In the genomic region with DNA sequence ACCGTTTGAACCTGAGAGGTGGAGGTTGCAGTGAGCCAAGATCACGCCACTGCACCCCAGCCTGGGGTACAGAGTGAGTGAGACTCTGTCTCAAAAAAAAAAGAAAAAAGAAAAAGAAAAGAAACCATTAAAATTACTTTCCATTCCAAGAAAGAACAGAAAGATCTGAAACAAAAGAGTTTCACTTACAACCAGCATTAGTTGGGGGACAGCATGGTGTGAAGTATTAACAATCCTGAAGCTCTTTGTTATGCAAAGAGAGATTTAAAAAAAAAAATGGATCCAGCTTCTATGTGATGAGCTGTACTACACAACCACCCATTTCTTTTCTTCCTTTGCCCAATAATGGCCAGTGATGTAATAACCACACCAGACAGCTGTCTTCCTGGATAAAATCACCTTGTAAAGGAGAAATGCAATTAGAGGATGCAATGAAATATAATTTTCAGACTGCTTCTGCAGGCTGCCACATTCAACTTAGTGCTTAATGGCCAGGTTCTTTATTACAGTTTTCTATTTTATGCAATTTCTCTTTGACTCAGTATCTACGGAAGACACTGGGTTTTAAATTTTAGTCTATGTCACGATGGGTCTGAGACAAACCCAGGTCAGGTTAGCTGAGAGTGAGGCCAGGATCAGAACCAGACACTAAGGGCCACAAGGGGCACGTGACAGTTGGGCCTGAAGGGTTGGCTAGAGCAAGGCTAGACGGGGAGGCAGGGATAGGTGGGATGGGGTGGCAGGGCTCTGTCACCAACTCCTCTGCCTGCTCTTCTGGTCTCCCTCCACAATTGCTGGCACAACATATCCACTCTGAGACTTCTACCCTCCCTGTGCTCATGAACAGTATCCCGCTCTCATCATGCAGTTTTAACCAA, we compare ENCODE assay signal across 1 cellular context.
A peak's percentile ranks its signal among the peaks of the same experiment; 100 is the strongest.
TF ChIP-seq lines count a peak whose summit lies in the region.

No MANE protein-coding gene starts in this region.

TF ChIP-seq in IMR-90, 13 proteins besides CTCF, POLR2A, EP300 and RAD21:
- TF ChIP-seq FOS (IDR thresholded peaks at IDR 0.05; ENCODE audit: low read depth, low read length) (no peak), CEBPB (IDR thresholded peaks at IDR 0.05; ENCODE audit: low read depth, low read length) (peak; percentile 5; the same call in 1 of the 2 replicates)
